In genomic region chr5:128241071-128241695, GRCh38 we compare ENCODE assay signal across 17 cellular contexts.
"Had no signal": no experiment of that assay in that cellular context is flagged by ENCODE, and none has a peak within 500 bp of the region (broad histone marks: within the 10 kb centered on the region; RNA-seq: fewer than 3 reads in every experiment).

No MANE protein-coding gene starts in this region.

- H3K27ac ChIP-seq: ascending aorta, coronary artery, suprapubic skin, upper lobe of left lung had no signal

- H3K27me3 ChIP-seq: ascending aorta, suprapubic skin, upper lobe of left lung had no signal

- FAIRE-seq: endothelial cell of umbilical vein had no signal

- H3K9me3 ChIP-seq: ascending aorta, suprapubic skin, upper lobe of left lung had no signal

- H3K36me3 ChIP-seq: ascending aorta, suprapubic skin, upper lobe of left lung had no signal

- DNase-seq: activated CD4-positive, alpha-beta T cell treated with anti-CD3 and anti-CD28 coated beads for 1 hour; activated CD4-positive, alpha-beta T cell treated with anti-CD3 and anti-CD28 coated beads, Interleukin-2, amount 50 U/mL, for 48 hours; activated gamma-delta T cell treated with Interleukin-2 at 50 U/mL for 16 hours; activated T-cell treated with anti-CD3 and anti-CD28 coated beads, Interleukin-2, amount 50 U/mL, for 48 hours; effector CD4-positive, alpha-beta T cell; immature natural killer cell; left cardiac atrium; naive thymus-derived CD4-positive, alpha-beta T cell; right cardiac atrium; stimulated activated CD4-positive, alpha-beta T cell treated with anti-CD3 and anti-CD28 coated beads, Interleukin-12 subunit alpha, Interleukin-12 subunit beta, amount 100 ng/mL, for 4 hours; stimulated activated naive CD4-positive, alpha-beta T cell treated with Interleukin-2 at 50 U/mL for 16 hours; T-helper 9 cell; upper lobe of left lung had no signal

- H3K4me3 ChIP-seq: ascending aorta, coronary artery, suprapubic skin, upper lobe of left lung had no signal

- H3K4me1 ChIP-seq: ascending aorta, upper lobe of left lung had no signal

- ATAC-seq: left cardiac atrium; naive thymus-derived CD4-positive, alpha-beta T cell; right cardiac atrium had no signal
